Comparison of ENCODE assay signal across 13 cellular contexts in the genomic region with DNA sequence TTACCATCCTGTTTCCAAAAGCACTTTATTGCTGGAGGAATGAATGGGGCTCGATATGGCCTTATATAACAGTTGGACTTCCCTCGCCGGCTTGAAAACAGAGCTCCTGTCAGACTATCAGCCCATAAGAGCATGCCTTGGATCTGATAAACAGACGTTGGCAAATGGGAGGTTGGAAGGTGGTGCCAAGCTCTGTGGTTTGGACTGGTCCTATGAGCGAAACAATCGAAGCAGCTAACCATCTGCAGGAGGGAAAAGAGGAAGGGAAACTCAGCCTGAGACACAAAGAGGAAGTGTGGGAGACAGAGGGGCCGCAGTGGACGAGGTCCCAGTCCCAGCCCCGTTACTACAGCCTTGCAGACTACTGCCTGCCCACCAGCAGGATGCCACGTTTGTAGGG.
DNase-seq lines count a peak whose midpoint lies in the region; ATAC-seq and TF ChIP-seq lines count a peak whose summit lies in the region.
"Had no signal": no experiment of that assay in that cellular context is flagged by ENCODE, and none has a peak within 500 bp of the region (broad histone marks: within the 10 kb centered on the region; RNA-seq: fewer than 3 reads in every experiment).

No MANE protein-coding gene starts in this region.

- no peak for TF ChIP-seq CTCF in GM12865 (IDR thresholded peaks at IDR 0.05; ENCODE audit: insufficient read depth, low read depth, low read length, missing control alignments)

- H3K9me3 ChIP-seq in CD8-positive, alpha-beta memory T cell (ENCODE audit: low read length): no peaks in the 10 kb centered on the region
- H3K9me3 ChIP-seq: neutrophil had no signal

- CTCF ChIA-PET in CD8-positive, alpha-beta memory T cell (lab: Charles Lee): no interaction called here

- no peaks in the 10 kb centered on the region for H3K36me3 ChIP-seq in CD8-positive, alpha-beta memory T cell (ENCODE audit: insufficient read depth, low read length)
- H3K36me3 ChIP-seq: neutrophil had no signal

- H3K9me3 Mint-ChIP-seq in CD8-positive, alpha-beta memory T cell: no peaks in the 10 kb centered on the region
- H3K9me3 Mint-ChIP-seq: activated T-helper 17 cell treated with anti-CD3 and anti-CD28 coated beads, Interleukin-2, amount 50 U/mL, for 72 hours; stimulated activated naive CD8-positive, alpha-beta T cell treated with anti-CD3 and anti-CD28 coated beads, Interleukin-15, amount 100 ng/mL, for 72 hours had no signal

- ATAC-seq in HG02759 (IDR thresholded peaks at IDR 0.05; ENCODE audit: unreplicated experiment): peak; percentile 55
- no peak for ATAC-seq in HG02970 (IDR thresholded peaks at IDR 0.05; ENCODE audit: low FRiP score, unreplicated experiment)
- no peak for ATAC-seq in GM21723 (IDR thresholded peaks at IDR 0.05; ENCODE audit: unreplicated experiment)
- ATAC-seq: activated T-helper 17 cell treated with anti-CD3 and anti-CD28 coated beads, Interleukin-2, amount 50 U/mL, for 72 hours; stimulated activated naive CD8-positive, alpha-beta T cell treated with anti-CD3 and anti-CD28 coated beads, Interleukin-15, amount 100 ng/mL, for 72 hours had no signal

- POLR2A ChIA-PET in CD8-positive, alpha-beta memory T cell (lab: Charles Lee): no interaction called here

- peak; percentile 25 for DNase-seq in GM12865 (ENCODE audit: low read depth)
- DNase-seq in OCI-M1 (lab: John Stamatoyannopoulos, UW): peak; percentile 45
- peak; percentile 14 for DNase-seq in medulla oblongata (ENCODE audit: extremely low spot score)
- no peak for DNase-seq in NCI-H2107 treated with DMSO at 0.1 percent for 48 hours (lab: John Stamatoyannopoulos, UW; ENCODE audit: unreplicated experiment)
- DNase-seq in CD8-positive, alpha-beta memory T cell: no peak
- DNase-seq: central memory CD4-positive, alpha-beta T cell; NCI-H146; stimulated activated naive CD8-positive, alpha-beta T cell treated with anti-CD3 and anti-CD28 coated beads, Interleukin-15, amount 100 ng/mL, for 72 hours had no signal

- no peaks in the 10 kb centered on the region for H3K36me3 Mint-ChIP-seq in CD8-positive, alpha-beta memory T cell

- no peaks in the 10 kb centered on the region for H3K4me1 Mint-ChIP-seq in CD8-positive, alpha-beta memory T cell
- H3K4me1 Mint-ChIP-seq: activated T-helper 17 cell treated with anti-CD3 and anti-CD28 coated beads, Interleukin-2, amount 50 U/mL, for 72 hours; stimulated activated naive CD8-positive, alpha-beta T cell treated with anti-CD3 and anti-CD28 coated beads, Interleukin-15, amount 100 ng/mL, for 72 hours had no signal

- H3K27me3 ChIP-seq in CD8-positive, alpha-beta memory T cell (ENCODE audit: insufficient read depth, low read length, poor library complexity, severe bottlenecking): no peaks in the 10 kb centered on the region
- H3K27me3 ChIP-seq: neutrophil had no signal

- peak overlapping the region in 1 of 8 donors; percentile 10 for H3K27ac Mint-ChIP-seq in CD8-positive, alpha-beta memory T cell
- H3K27ac Mint-ChIP-seq: activated T-helper 17 cell treated with anti-CD3 and anti-CD28 coated beads, Interleukin-2, amount 50 U/mL, for 72 hours; stimulated activated naive CD8-positive, alpha-beta T cell treated with anti-CD3 and anti-CD28 coated beads, Interleukin-15, amount 100 ng/mL, for 72 hours had no signal

- no peak overlapping the region for H3K4me3 Mint-ChIP-seq in CD8-positive, alpha-beta memory T cell
- H3K4me3 Mint-ChIP-seq: activated T-helper 17 cell treated with anti-CD3 and anti-CD28 coated beads, Interleukin-2, amount 50 U/mL, for 72 hours; stimulated activated naive CD8-positive, alpha-beta T cell treated with anti-CD3 and anti-CD28 coated beads, Interleukin-15, amount 100 ng/mL, for 72 hours had no signal

- H3K4me1 ChIP-seq in CD8-positive, alpha-beta memory T cell (ENCODE audit: insufficient read depth, low read length): no peaks in the 10 kb centered on the region

- no peak overlapping the region for H3K4me3 ChIP-seq in GM12865 (ENCODE audit: low read depth, low read length)
- no peak overlapping the region for H3K4me3 ChIP-seq in CD8-positive, alpha-beta memory T cell (ENCODE audit: low read length)

- H3K27me3 Mint-ChIP-seq in CD8-positive, alpha-beta memory T cell: no peaks in the 10 kb centered on the region
- H3K27me3 Mint-ChIP-seq: activated T-helper 17 cell treated with anti-CD3 and anti-CD28 coated beads, Interleukin-2, amount 50 U/mL, for 72 hours; stimulated activated naive CD8-positive, alpha-beta T cell treated with anti-CD3 and anti-CD28 coated beads, Interleukin-15, amount 100 ng/mL, for 72 hours had no signal

- no peak overlapping the region for H3K27ac ChIP-seq in CD8-positive, alpha-beta memory T cell (ENCODE audit: low read depth, low read length)
- H3K27ac ChIP-seq: neutrophil had no signal

Comparison
In these comparisons a context has a peak if more than half of its experiments do, and no peak if none do; other contexts are left out.
1. DNase-seq: peak in GM12865 (single experiment), OCI-M1 (single experiment) and medulla oblongata (single experiment); none in NCI-H2107 treated with DMSO at 0.1 percent for 48 hours (single experiment) and CD8-positive, alpha-beta memory T cell (0 of 5).